In genomic region chr2:42973771-42974170, GRCh38 we compare ENCODE assay signal across 18 cellular contexts.
DNase-seq lines count a peak whose midpoint lies in the region; ATAC-seq and TF ChIP-seq lines count a peak whose summit lies in the region.
"Had no signal": no experiment of that assay in that cellular context is flagged by ENCODE, and none has a peak within 500 bp of the region (broad histone marks: within the 10 kb centered on the region; RNA-seq: fewer than 3 reads in every experiment).

No MANE protein-coding gene starts in this region.

- no peak for ATAC-seq in GM18519 (IDR thresholded peaks at IDR 0.05; ENCODE audit: low FRiP score, unreplicated experiment)
- ATAC-seq in right cardiac atrium: no peak
- ATAC-seq: activated naive CD8-positive, alpha-beta T cell treated with anti-CD3 and anti-CD28 coated beads, Interleukin-2, amount 50 U/mL, for 24 hours had no signal

- peaks cover 28% of the 10 kb centered on the region for H3K36me3 Mint-ChIP-seq in Calu3 (ENCODE audit: insufficient read depth, unreplicated experiment)
- H3K36me3 Mint-ChIP-seq: activated CD4-positive, alpha-beta memory T cell treated with anti-CD3 and anti-CD28 coated beads for 36 hours had no signal

- H4K20me1 ChIP-seq in SK-N-SH (ENCODE audit: insufficient read depth): no peaks in the 10 kb centered on the region

- H3K27ac Mint-ChIP-seq in Calu3 (ENCODE audit: unreplicated experiment): peak overlapping the region; percentile 86
- H3K27ac Mint-ChIP-seq: activated CD4-positive, alpha-beta memory T cell treated with anti-CD3 and anti-CD28 coated beads for 36 hours; activated naive CD8-positive, alpha-beta T cell treated with anti-CD3 and anti-CD28 coated beads, Interleukin-2, amount 50 U/mL, for 24 hours had no signal

- H3F3A ChIP-seq in SK-N-SH (replicated peaks; ENCODE audit: insufficient read depth): peaks cover 24% of the 10 kb centered on the region

- H3K9me3 ChIP-seq in SK-N-SH (no peaks in the 10 kb centered on the region), sigmoid colon (no peaks in the 10 kb centered on the region), right cardiac atrium (ENCODE audit: control insufficient read depth, low read length) (no peaks in the 10 kb centered on the region)
- H3K9me3 ChIP-seq: prostate gland had no signal

- no TSS peak for BruUV-seq in Calu3 (replicated peaks; lab: Mats Ljungman, UMichigan)

- no peak overlapping the region for H3K4me3 ChIP-seq in SK-N-SH (ENCODE audit: low read depth in 2 of 2, low read length in 1 of 2)
- no peak overlapping the region for H3K4me3 ChIP-seq in sigmoid colon
- no peak overlapping the region for H3K4me3 ChIP-seq in right cardiac atrium (ENCODE audit: low read length)
- H3K4me3 ChIP-seq: left ventricle myocardium inferior, prostate gland, SK-N-MC had no signal

- H3K4me1 Mint-ChIP-seq in Calu3 (ENCODE audit: low read depth, unreplicated experiment): peaks cover 73% of the 10 kb centered on the region

- 81% methylated on average over 4 of the region's 4 CpGs for WGBS in SK-N-SH (ENCODE audit: low lambda C conversion rate)
- WGBS in sigmoid colon, 2 donors: 84 to 86% methylated on average over 4 of the region's 4 CpGs
- WGBS in right cardiac atrium: 90% methylated on average over 4 of the region's 4 CpGs

- H3K27me3 Mint-ChIP-seq in Calu3 (ENCODE audit: unreplicated experiment): no peaks in the 10 kb centered on the region
- H3K27me3 Mint-ChIP-seq: activated CD4-positive, alpha-beta memory T cell treated with anti-CD3 and anti-CD28 coated beads for 36 hours had no signal

- H3K27ac ChIP-seq in SK-N-SH (ENCODE audit: low read depth in 2 of 2, low read length in 1 of 2) (no peak overlapping the region), sigmoid colon (peak overlapping the region in 2 of 4 donors; percentile 62 to 71), right cardiac atrium (ENCODE audit: low read length) (no peak overlapping the region)
- H3K27ac ChIP-seq: SK-N-MC had no signal

- H3K9me3 Mint-ChIP-seq in Calu3 (ENCODE audit: low read depth, unreplicated experiment): no peaks in the 10 kb centered on the region
- H3K9me3 Mint-ChIP-seq: activated CD4-positive, alpha-beta memory T cell treated with anti-CD3 and anti-CD28 coated beads for 36 hours; activated naive CD8-positive, alpha-beta T cell treated with anti-CD3 and anti-CD28 coated beads, Interleukin-2, amount 50 U/mL, for 24 hours had no signal

- H2AFZ ChIP-seq in SK-N-SH (ENCODE audit: low read depth): no peak overlapping the region

- no peak for TF ChIP-seq POLR2A in sigmoid colon (IDR thresholded peaks at IDR 0.05)

- TF ChIP-seq EP300 in SK-N-SH (IDR thresholded peaks at IDR 0.05; ENCODE audit: borderline replicate concordance in 1 of 2, low read depth in 1 of 2, low read length in 1 of 2): no peak
- no peak for TF ChIP-seq EP300 in sigmoid colon (IDR thresholded peaks at IDR 0.05)

- TF ChIP-seq RAD21 in SK-N-SH (IDR thresholded peaks at IDR 0.05; ENCODE audit: low read length): no peak

- no peak overlapping the region for H3K4me3 Mint-ChIP-seq in Calu3 (ENCODE audit: low read depth, unreplicated experiment)
- H3K4me3 Mint-ChIP-seq: activated CD4-positive, alpha-beta memory T cell treated with anti-CD3 and anti-CD28 coated beads for 36 hours; activated naive CD8-positive, alpha-beta T cell treated with anti-CD3 and anti-CD28 coated beads, Interleukin-2, amount 50 U/mL, for 24 hours; endodermal cell had no signal

- intact Hi-C loops in Calu3 (cut with micrococcal nuclease; ENCODE audit: unreplicated experiment) (no loop called here), sigmoid colon (cut with DNase I) (loop anchor here (1.0 to 2.0 kb wide), 3 partner anchors 45 to 511 kb away; no protein-coding TSS in a partner anchor), right cardiac atrium (cut with DNase I) (loop anchor here in 3 of 4 donors (5.0 to 10.0 kb wide), 4 partner anchors 51 to 514 kb away; partner anchors contain the start of gene ZFP36L2 (in 1 of the 3))

- H3K4me1 ChIP-seq in SK-N-SH (ENCODE audit: control insufficient read depth in 1 of 2, insufficient read depth in 2 of 2, low read depth in 1 of 2, low read length in 1 of 2) (peaks cover 20 to 24% of the 10 kb centered on the region in 2 experiments; a peak in 3 of 4 replicates), sigmoid colon (peaks cover 0 to 33% (median 25%) of the 10 kb centered on the region in 4 donors), right cardiac atrium (ENCODE audit: control insufficient read depth, insufficient read depth, low read length) (peaks cover 4% of the 10 kb centered on the region)
- H3K4me1 ChIP-seq: prostate gland had no signal

- CTCF ChIA-PET in Calu3 (lab: Charles Lee): interaction anchor here (0.7 to 1.0 kb wide), 2 partner anchors 12 to 49 kb away, joined by 5 read pairs; no protein-coding TSS in a partner anchor
- CTCF ChIA-PET in SK-N-SH (lab: Yijun Ruan, JAX): interaction anchor here (0.6 to 13.1 kb wide), 22 partner anchors 10 to 567 kb away, joined by 3 to 299 read pairs (median 7); partner anchors contain the start of gene ZFP36L2

- no peak overlapping the region for H3K9ac ChIP-seq in SK-N-SH

- POLR2A ChIA-PET in SK-N-SH (lab: Yijun Ruan, JAX): interaction anchor here (1.2 kb wide), 1 partner anchor 246 kb away, joined by 6 read pairs; no protein-coding TSS in a partner anchor

- H3K36me3 ChIP-seq in SK-N-SH (replicated peaks in 1 of 2; ENCODE audit: control insufficient read depth in 1 of 2, insufficient read depth in 2 of 2, low read length in 1 of 2): no peaks in the 10 kb centered on the region
- no peaks in the 10 kb centered on the region for H3K36me3 ChIP-seq in sigmoid colon
- H3K36me3 ChIP-seq: left ventricle myocardium inferior, prostate gland had no signal

- no peaks in the 10 kb centered on the region for H3K79me2 ChIP-seq in SK-N-SH (ENCODE audit: insufficient read depth)

- H3K27me3 ChIP-seq in SK-N-SH (ENCODE audit: insufficient read depth): no peaks in the 10 kb centered on the region
- H3K27me3 ChIP-seq in sigmoid colon: no peaks in the 10 kb centered on the region
- no peaks in the 10 kb centered on the region for H3K27me3 ChIP-seq in right cardiac atrium (ENCODE audit: control insufficient read depth, insufficient read depth)

- H3K9me2 ChIP-seq in SK-N-SH: no peaks in the 10 kb centered on the region

- no peak overlapping the region for H3K4me2 ChIP-seq in SK-N-SH

- no peak for DNase-seq in Calu3
- no peak for DNase-seq in SK-N-SH
- DNase-seq in islet precursor cell: peak; percentile 82
- peak; percentile 73 for DNase-seq in sigmoid colon
- no peak for DNase-seq in stimulated activated CD4-positive, alpha-beta T cell treated with anti-CD3 and anti-CD28 coated beads, Interleukin-4, amount 100 ng/mL, for 4 hours
- no peak for DNase-seq in right cardiac atrium
- no peak for DNase-seq in GF-D8 (lab: John Stamatoyannopoulos, UW)
- DNase-seq: activated CD4-positive, alpha-beta memory T cell treated with anti-CD3 and anti-CD28 coated beads for 36 hours; activated naive CD8-positive, alpha-beta T cell treated with anti-CD3 and anti-CD28 coated beads, Interleukin-2, amount 50 U/mL, for 24 hours; central memory CD4-positive, alpha-beta T cell; endodermal cell; foreskin melanocyte; left ventricle myocardium inferior; NCI-H2029; NCI-H524 had no signal

- TF ChIP-seq CTCF in Calu3 (IDR thresholded peaks at IDR 0.05; ENCODE audit: unreplicated experiment) (no peak), SK-N-SH (IDR thresholded peaks at IDR 0.05) (no peak), sigmoid colon (IDR thresholded peaks at IDR 0.05) (no peak)

TF ChIP-seq in SK-N-SH, 30 proteins besides CTCF, POLR2A, EP300 and RAD21:
- TF ChIP-seq RFX5 (IDR thresholded peaks at IDR 0.05; ENCODE audit: low read length) (no peak), FOXJ3 (CRISPR knock-in tag; IDR thresholded peaks at IDR 0.05) (no peak), TCF12 (IDR thresholded peaks at IDR 0.05) (peak; percentile 34; the same call in 1 of the 2 replicates)

Comparison
In these comparisons a context has a peak if more than half of its experiments do, and no peak if none do; other contexts are left out.
1. DNase-seq: peak in islet precursor cell (single experiment) and sigmoid colon (single experiment); none in Calu3 (single experiment), SK-N-SH (single experiment), stimulated activated CD4-positive, alpha-beta T cell treated with anti-CD3 and anti-CD28 coated beads, Interleukin-4, amount 100 ng/mL, for 4 hours (0 of 2), right cardiac atrium (0 of 3) and GF-D8 (single experiment).